ENCODE assay signal across 11 cellular contexts in genomic region chr17:20263595-20263994, GRCh38.
DNase-seq lines count a peak whose midpoint lies in the region; ATAC-seq and TF ChIP-seq lines count a peak whose summit lies in the region.
"Had no signal": no experiment of that assay in that cellular context is flagged by ENCODE, and none has a peak within 500 bp of the region (broad histone marks: within the 10 kb centered on the region; RNA-seq: fewer than 3 reads in every experiment).

No MANE protein-coding gene starts in this region.

- H4K20me1 ChIP-seq in GM23248 (ENCODE audit: insufficient read depth), result no peaks in the 10 kb centered on the region

- TF ChIP-seq CTCF in nephron (IDR thresholded peaks at IDR 0.05; ENCODE audit: unreplicated experiment in 3 of 3) (no peak), psoas muscle (IDR thresholded peaks at IDR 0.05) (no peak), WERI-Rb-1 (IDR thresholded peaks at IDR 0.05; ENCODE audit: low read depth, low read length) (no peak)

- H3K27ac ChIP-seq in GM23248, result no peak overlapping the region
- peak overlapping the region; percentile 20 for H3K27ac ChIP-seq in cingulate gyrus (ENCODE audit: low read depth, low read length)
- H3K27ac ChIP-seq in psoas muscle, result no peak overlapping the region
- H3K27ac ChIP-seq in WERI-Rb-1, result no peak overlapping the region

- no peaks in the 10 kb centered on the region for H3K79me2 ChIP-seq in GM23248 (ENCODE audit: insufficient read depth)

- DNase-seq in GM23248 (peak; percentile 24), NCI-H69 (lab: John Stamatoyannopoulos, UW) (peak; percentile 42), psoas muscle (no peak), WERI-Rb-1 (no peak)
- DNase-seq in stimulated activated naive CD8-positive, alpha-beta T cell treated with anti-CD3 and anti-CD28 coated beads, Interleukin-15, Interleukin-2, amounts not matched to agents 100 U/mL and 50 U/mL, for 24 hours, result no peak
- DNase-seq in activated naive CD4-positive, alpha-beta T cell (lab: John Stamatoyannopoulos, UW), result no peak
- DNase-seq: activated CD4-positive, alpha-beta T cell treated with anti-CD3 and anti-CD28 coated beads, Interleukin-2, amount 10 ng/mL, durations not matched to agents 7 days and 5 days; activated naive CD8-positive, alpha-beta T cell treated with anti-CD3 and anti-CD28 coated beads, Interleukin-2, amount 10 ng/mL, durations not matched to agents 7 days and 5 days had no signal

- 59 to 62% methylated on average over 5 of the region's 5 CpGs for WGBS in GM23248 (ENCODE audit: low coverage in 1 of 2, low lambda C conversion rate in 2 of 2, missing lambda C conversion rate in 2 of 2), 2 experiments
- 53 to 68% (median 60%) methylated on average over 5 of the region's 5 CpGs for WGBS in psoas muscle, 3 donors

- peaks cover 4% of the 10 kb centered on the region for H3K9me3 Mint-ChIP-seq in nephron

- peak overlapping the region; percentile 51 to 90 (median 58) for H3K27ac Mint-ChIP-seq in nephron
- H3K27ac Mint-ChIP-seq: progenitor cell of endocrine pancreas had no signal

- H3K4me1 ChIP-seq in GM23248 (ENCODE audit: insufficient read depth), result no peaks in the 10 kb centered on the region
- no peaks in the 10 kb centered on the region for H3K4me1 ChIP-seq in psoas muscle

- H3K27me3 Mint-ChIP-seq in nephron (ENCODE audit: low read depth), result peaks cover 5% of the 10 kb centered on the region
- H3K27me3 Mint-ChIP-seq: activated CD4-positive, alpha-beta T cell treated with anti-CD3 and anti-CD28 coated beads, Interleukin-2, amount 10 ng/mL, durations not matched to agents 7 days and 5 days; activated naive CD8-positive, alpha-beta T cell treated with anti-CD3 and anti-CD28 coated beads, Interleukin-2, amount 10 ng/mL, durations not matched to agents 7 days and 5 days; progenitor cell of endocrine pancreas had no signal

- intact Hi-C loops in psoas muscle (cut with DNase I), result no loop called here

- H3K9me3 ChIP-seq in GM23248 (ENCODE audit: low read depth) (no peaks in the 10 kb centered on the region), psoas muscle (no peaks in the 10 kb centered on the region), WERI-Rb-1 (ENCODE audit: severe bottlenecking) (no peaks in the 10 kb centered on the region)

- H3K4me3 ChIP-seq in GM23248, result no peak overlapping the region
- no peak overlapping the region for H3K4me3 ChIP-seq in psoas muscle
- no peak overlapping the region for H3K4me3 ChIP-seq in WERI-Rb-1 (ENCODE audit: low read depth, low read length)

- peak overlapping the region in 1 of 3 experiments; percentile 45 for H3K4me3 Mint-ChIP-seq in nephron
- H3K4me3 Mint-ChIP-seq: activated CD4-positive, alpha-beta T cell treated with anti-CD3 and anti-CD28 coated beads, Interleukin-2, amount 10 ng/mL, durations not matched to agents 7 days and 5 days had no signal

- H3F3A ChIP-seq in GM23248 (ENCODE audit: insufficient read depth), result no peaks in the 10 kb centered on the region

- H3K36me3 ChIP-seq in GM23248 (ENCODE audit: low read depth) (no peaks in the 10 kb centered on the region), psoas muscle (ENCODE audit: insufficient read depth in 1 of 2, low read depth in 1 of 2) (peaks cover 0 to 4% of the 10 kb centered on the region in 2 donors), WERI-Rb-1 (peaks cover 9% of the 10 kb centered on the region)

- in situ Hi-C loops in GM23248 (cut with MboI), result no loop called here

- no peak overlapping the region for H3K9ac ChIP-seq in GM23248

- no peak overlapping the region for H3K4me2 ChIP-seq in GM23248 (ENCODE audit: unreplicated experiment)

- peaks cover 30% of the 10 kb centered on the region for H3K36me3 Mint-ChIP-seq in nephron (ENCODE audit: low read depth)

- H2AFZ ChIP-seq in GM23248, result peak overlapping the region; percentile 21; the same call in 1 of the 2 replicates

- H3K4me1 Mint-ChIP-seq in nephron, result peaks cover 66% of the 10 kb centered on the region

- ATAC-seq in stimulated activated naive CD8-positive, alpha-beta T cell treated with anti-CD3 and anti-CD28 coated beads, Interleukin-15, Interleukin-2, amounts not matched to agents 100 U/mL and 50 U/mL, for 24 hours, result no peak
- ATAC-seq in psoas muscle, result no peak

- H3K27me3 ChIP-seq in GM23248 (replicated peaks; ENCODE audit: insufficient read depth) (no peaks in the 10 kb centered on the region), psoas muscle (ENCODE audit: insufficient read depth in 3 of 3, low read length in 2 of 3) (no peaks in the 10 kb centered on the region), WERI-Rb-1 (ENCODE audit: insufficient read depth, low read depth, severe bottlenecking) (no peaks in the 10 kb centered on the region)

- no peaks in the 10 kb centered on the region for H3K9me2 ChIP-seq in GM23248 (ENCODE audit: insufficient read depth)

Comparison
In these comparisons a context has a peak if more than half of its experiments do, and no peak if none do; other contexts are left out.
1. DNase-seq: peak in GM23248 (single experiment) and NCI-H69 (single experiment); none in stimulated activated naive CD8-positive, alpha-beta T cell treated with anti-CD3 and anti-CD28 coated beads, Interleukin-15, Interleukin-2, amounts not matched to agents 100 U/mL and 50 U/mL, for 24 hours (single experiment), psoas muscle (0 of 2), activated naive CD4-positive, alpha-beta T cell (0 of 4) and WERI-Rb-1 (single experiment).